In the genomic region with DNA sequence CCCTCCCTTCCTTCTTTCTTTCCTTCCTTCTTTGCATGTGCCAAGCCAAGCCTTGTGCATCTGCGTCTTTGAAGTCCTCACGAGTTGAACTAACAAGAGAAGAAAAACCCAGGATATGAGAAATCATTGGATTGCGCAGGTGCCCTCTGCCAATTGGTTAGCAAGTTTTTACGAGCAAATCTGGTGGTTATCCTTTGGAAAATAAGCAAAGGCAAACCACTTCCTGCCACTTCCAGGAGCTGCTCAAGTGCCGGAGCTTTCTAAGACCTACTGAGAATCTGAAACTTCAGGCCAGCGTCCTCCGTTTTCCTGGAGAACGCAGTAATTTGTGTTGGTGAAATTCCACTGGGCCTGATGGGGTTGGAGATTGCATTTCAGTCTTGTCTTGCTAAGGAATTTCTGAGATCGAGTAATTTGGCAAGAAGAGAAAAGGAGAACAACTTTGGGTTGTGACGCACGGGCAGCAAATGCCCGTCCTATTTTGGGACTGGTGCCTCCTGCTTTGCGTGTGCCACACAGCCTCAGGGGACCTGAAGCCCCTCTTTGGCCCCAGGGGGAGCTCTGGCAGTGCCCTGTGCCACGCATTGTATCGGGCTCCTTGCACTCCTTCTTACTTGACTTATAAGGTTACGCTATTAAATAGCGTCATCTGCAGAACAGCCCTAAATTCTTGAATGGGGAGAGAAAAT, we compare ENCODE assay signal across 9 cellular contexts. TPM values are rescaled to one million over a fixed set of nuclear protein-coding genes. Genes with fewer than 3 reads are reported as not detected.
DNase-seq lines count a peak whose midpoint lies in the region; ATAC-seq and TF ChIP-seq lines count a peak whose summit lies in the region.
"Had no signal": no experiment of that assay in that cellular context is flagged by ENCODE, and none has a peak within 500 bp of the region (broad histone marks: within the 10 kb centered on the region; RNA-seq: fewer than 3 reads in every experiment).

No MANE protein-coding gene starts in this region.

- H3K27me3 ChIP-seq in Karpas-422 (ENCODE audit: low read length) = no peaks in the 10 kb centered on the region
- no peaks in the 10 kb centered on the region for H3K27me3 ChIP-seq in brain microvascular endothelial cell (replicated peaks)
- H3K27me3 ChIP-seq: hepatocyte had no signal

- H2AFZ ChIP-seq in Karpas-422 (ENCODE audit: low read length) = no peak overlapping the region
- H2AFZ ChIP-seq: hepatocyte had no signal

- no peaks in the 10 kb centered on the region for H3K9me3 ChIP-seq in Karpas-422 (ENCODE audit: low read length)

- no peaks in the 10 kb centered on the region for H3K9me2 ChIP-seq in Karpas-422 (replicated peaks; ENCODE audit: insufficient read depth, low read length)

- ATAC-seq in HG03135 (IDR thresholded peaks at IDR 0.05; ENCODE audit: unreplicated experiment) = no peak
- no peak for ATAC-seq in GM19455 (IDR thresholded peaks at IDR 0.05; ENCODE audit: unreplicated experiment)

- intact Hi-C loops in head of caudate nucleus (cut with DNase I) = no loop called here

- no peaks in the 10 kb centered on the region for H3K9me3 Mint-ChIP-seq in mesothelial cell of epicardium

- peaks cover 44% of the 10 kb centered on the region for H3K4me1 Mint-ChIP-seq in mesothelial cell of epicardium

- TF ChIP-seq CTCF in brain microvascular endothelial cell (IDR thresholded peaks at IDR 0.05; ENCODE audit: low read depth, low read length, missing control alignments) = no peak
- no peak for TF ChIP-seq CTCF in mesothelial cell of epicardium (IDR thresholded peaks at IDR 0.05; ENCODE audit: unreplicated experiment)

- DNase-seq in AG08396 (ENCODE audit: low spot score) (peak; percentile 38), Karpas-422 (peak; percentile 73), brain microvascular endothelial cell (peak; percentile 59), mesothelial cell of epicardium (ENCODE audit: low spot score in 2 of 2, unreplicated experiment in 2 of 2) (no peak), superior temporal gyrus (ENCODE audit: extremely low spot score) (no peak), head of caudate nucleus (no peak)

- H3K4me3 ChIP-seq in Karpas-422 (ENCODE audit: low read length) (peak overlapping the region; percentile 42), brain microvascular endothelial cell (ENCODE audit: low read depth, low read length) (no peak overlapping the region)
- H3K4me3 ChIP-seq: hepatocyte had no signal

- H3K27ac ChIP-seq in Karpas-422 (ENCODE audit: low read length) = no peak overlapping the region
- no peak overlapping the region for H3K27ac ChIP-seq in brain microvascular endothelial cell
- H3K27ac ChIP-seq: hepatocyte had no signal

- H3K79me2 ChIP-seq in Karpas-422 (ENCODE audit: low read length) = no peaks in the 10 kb centered on the region

- H3K27me3 Mint-ChIP-seq in mesothelial cell of epicardium (ENCODE audit: low read depth) = no peaks in the 10 kb centered on the region

- H3K36me3 Mint-ChIP-seq in mesothelial cell of epicardium = no peaks in the 10 kb centered on the region

- H4K20me1 ChIP-seq in Karpas-422 (ENCODE audit: insufficient read depth, low read depth, low read length) = peaks cover 58% of the 10 kb centered on the region

- in situ Hi-C loops in brain microvascular endothelial cell (cut with HindIII; ENCODE audit: low pct_ligation_motif_present, low sequenced_read_pairs) = no loop called here

- H3K4me2 ChIP-seq in Karpas-422 (ENCODE audit: low read depth, low read length, poor library complexity, severe bottlenecking) = peak overlapping the region; percentile 55
- H3K4me2 ChIP-seq: hepatocyte had no signal

- peaks cover 35% of the 10 kb centered on the region for H3K4me1 ChIP-seq in Karpas-422 (ENCODE audit: low read length)

- no peak overlapping the region for H3K9ac ChIP-seq in Karpas-422 (ENCODE audit: low read length)

- H3K27ac Mint-ChIP-seq in mesothelial cell of epicardium = peak overlapping the region; percentile 85

- H3K4me3 Mint-ChIP-seq in mesothelial cell of epicardium = no peak overlapping the region

- H3K36me3 ChIP-seq in Karpas-422 (ENCODE audit: insufficient read depth, low read length) (no peaks in the 10 kb centered on the region), brain microvascular endothelial cell (replicated peaks) (no peaks in the 10 kb centered on the region)

RNA-seq across cellular contexts. Expression of a gene that starts 56.4 kb away (rescaled TPM):
- 5.0 and 12.7 TPM in 2 replicates for total RNA-seq in Karpas-422 (2014; rRNA removed; shearing (Covaris generic); ENCODE audit: low replicate concordance)
- 70.0 to 74.9 TPM (median 71.0 TPM) in 3 replicates for total RNA-seq in mesothelial cell of epicardium

Comparison
In these comparisons a context has a peak if more than half of its experiments do, and no peak if none do; other contexts are left out.
1. DNase-seq: peak in AG08396 (single experiment), Karpas-422 (single experiment) and brain microvascular endothelial cell (single experiment); none in mesothelial cell of epicardium (0 of 2), superior temporal gyrus (single experiment) and head of caudate nucleus (0 of 42).